ENCODE assay signal across 27 cellular contexts in genomic region chr13:36924001-36924400, GRCh38.
"Had no signal": no experiment of that assay in that cellular context is flagged by ENCODE, and none has a peak within 500 bp of the region (broad histone marks: within the 10 kb centered on the region; RNA-seq: fewer than 3 reads in every experiment).

No MANE protein-coding gene starts in this region.

- FAIRE-seq: endometrium, islet of Langerhans, keratinocyte had no signal

- H3K4me1 ChIP-seq: colonic mucosa, left lung had no signal

- H3K4me3 Mint-ChIP-seq: dendritic cell treated with granulocyte-macrophage colony-stimulating factor and Interleukin-4, amounts not matched to agents 40 ng/mL and 50 ng/mL, for 4 days; effector memory CD8-positive, alpha-beta T cell; endodermal cell; mesothelial cell of epicardium had no signal

- H3K36me3 ChIP-seq: colonic mucosa, esophagus squamous epithelium, gastrocnemius medialis, heart right ventricle, left lung, lower lobe of right lung had no signal

- ATAC-seq: effector memory CD8-positive, alpha-beta T cell; esophagus mucosa; gastrocnemius medialis; heart right ventricle; left cardiac atrium; left lung; left ventricle myocardium superior; lower lobe of right lung; mucosa of descending colon had no signal

- H3K27ac ChIP-seq: colonic mucosa, epithelial cell of prostate, esophagus squamous epithelium, gastrocnemius medialis, heart right ventricle, left lung, lower lobe of right lung had no signal

- H3K9me3 Mint-ChIP-seq: dendritic cell treated with granulocyte-macrophage colony-stimulating factor and Interleukin-4, amounts not matched to agents 40 ng/mL and 50 ng/mL, for 4 days; effector memory CD8-positive, alpha-beta T cell; endodermal cell; mesothelial cell of epicardium had no signal

- H3K36me3 Mint-ChIP-seq: mesothelial cell of epicardium had no signal

- H3K9me3 ChIP-seq: colonic mucosa, esophagus squamous epithelium, gastrocnemius medialis, heart right ventricle, left lung, lower lobe of right lung, mucosa of descending colon had no signal

- DNase-seq: colonic mucosa; cortex of kidney; effector CD8-positive, alpha-beta T cell; effector memory CD8-positive, alpha-beta T cell; endodermal cell; erythroblast; esophagus squamous epithelium; foreskin fibroblast; foreskin melanocyte; gastrocnemius medialis; glutamatergic neuron; head of caudate nucleus; heart right ventricle; hippocampal formation; left cardiac atrium; left lung; left ventricle myocardium superior; lower lobe of right lung; mesenchymal stem cell; mucosa of descending colon had no signal

- H3K27me3 ChIP-seq: colonic mucosa, gastrocnemius medialis had no signal

- H3K27ac Mint-ChIP-seq: dendritic cell treated with granulocyte-macrophage colony-stimulating factor and Interleukin-4, amounts not matched to agents 40 ng/mL and 50 ng/mL, for 4 days; effector memory CD8-positive, alpha-beta T cell; endodermal cell; mesothelial cell of epicardium had no signal

- H3K4me3 ChIP-seq: colonic mucosa, esophagus squamous epithelium, gastrocnemius medialis, heart right ventricle, left lung, lower lobe of right lung, mucosa of descending colon had no signal
